In genomic region chr3:123606527-123606926, GRCh38 we compare ENCODE assay signal across 1 cellular context.
A peak's percentile ranks its signal among the peaks of the same experiment; 100 is the strongest.
TF ChIP-seq lines count a peak whose summit lies in the region.

No MANE protein-coding gene starts in this region.

TF ChIP-seq in HepG2, 621 proteins besides CTCF, POLR2A, EP300 and RAD21 (continued from another document):
- TF ChIP-seq ARID5B (CRISPR knock-in tag; IDR thresholded peaks at IDR 0.05) (peak; percentile 48; the same call in 1 of the 2 replicates), NFIC (IDR thresholded peaks at IDR 0.05; ENCODE audit: low read length) (peak; percentile 56; the same call in 1 of the 2 replicates), NR2F2 (IDR thresholded peaks at IDR 0.05; ENCODE audit: borderline replicate concordance, low read depth) (0 out of 2 replicates have a peak, but pooled peaks have one; percentile 21), PAXIP1 (CRISPR knock-in tag; conservative IDR thresholded peaks at IDR 0.05) (peak; percentile 71), GLMP (CRISPR knock-in tag; IDR thresholded peaks at IDR 0.05; ENCODE audit: borderline replicate concordance) (no peak), SMAD1 (CRISPR knock-in tag; IDR thresholded peaks at IDR 0.05; ENCODE audit: borderline replicate concordance, low read depth) (no peak), JARID2 (CRISPR knock-in tag; IDR thresholded peaks at IDR 0.05; ENCODE audit: insufficient replicate concordance) (no peak), FOXA3 (CRISPR knock-in tag; IDR thresholded peaks at IDR 0.05) (0 out of 2 replicates have a peak, but pooled peaks have one; percentile 37), HNF4A (CRISPR knock-in tag; IDR thresholded peaks at IDR 0.05) (0 out of 2 replicates have a peak, but pooled peaks have one; percentile 14), HNRNPUL1 (IDR thresholded peaks at IDR 0.05; ENCODE audit: low read depth, low read length) (peak; percentile 53; the same call in 1 of the 2 replicates), FOXA1 (IDR thresholded peaks at IDR 0.05) (no peak), FOXA1 (CRISPR knock-in tag; IDR thresholded peaks at IDR 0.05) (peak; percentile 51; the same call in 1 of the 2 replicates), NR2F6 (IDR thresholded peaks at IDR 0.05) (peak; percentile 17; the same call in 1 of the 2 replicates), NR2F6 (CRISPR knock-in tag; IDR thresholded peaks at IDR 0.05) (no peak), HMG20A (CRISPR knock-in tag; IDR thresholded peaks at IDR 0.05; ENCODE audit: borderline replicate concordance) (no peak), TP53 (CRISPR knock-in tag; conservative IDR thresholded peaks at IDR 0.05) (no peak), MBD4 (IDR thresholded peaks at IDR 0.05; ENCODE audit: borderline replicate concordance, low read length) (peak; percentile 34; the same call in 1 of the 2 replicates), ZNF816 (CRISPR knock-in tag; IDR thresholded peaks at IDR 0.05; ENCODE audit: borderline replicate concordance) (0 out of 2 replicates have a peak, but pooled peaks have one; percentile 6), SETDB1 (CRISPR knock-in tag; IDR thresholded peaks at IDR 0.05; ENCODE audit: borderline replicate concordance) (no peak), KDM6A (CRISPR knock-in tag; IDR thresholded peaks at IDR 0.05; ENCODE audit: low read depth) (peak; percentile 69; the same call in 1 of the 2 replicates), CREB1 (IDR thresholded peaks at IDR 0.05) (no peak), CREB1 (CRISPR knock-in tag; IDR thresholded peaks at IDR 0.05) (0 out of 2 replicates have a peak, but pooled peaks have one; percentile 7), NBN (conservative IDR thresholded peaks at IDR 0.05) (no peak), BCL6 (CRISPR knock-in tag; IDR thresholded peaks at IDR 0.05) (peak; percentile 79), HNF1A (IDR thresholded peaks at IDR 0.05; ENCODE audit: low read depth) (peak; percentile 91), HNF1A (CRISPR knock-in tag; IDR thresholded peaks at IDR 0.05; ENCODE audit: borderline replicate concordance) (peak; percentile 35; the same call in 1 of the 2 replicates), ZNF543 (CRISPR knock-in tag; IDR thresholded peaks at IDR 0.05) (no peak), KLF12 (CRISPR knock-in tag; IDR thresholded peaks at IDR 0.05; ENCODE audit: borderline replicate concordance) (no peak)
